In the genomic region with DNA sequence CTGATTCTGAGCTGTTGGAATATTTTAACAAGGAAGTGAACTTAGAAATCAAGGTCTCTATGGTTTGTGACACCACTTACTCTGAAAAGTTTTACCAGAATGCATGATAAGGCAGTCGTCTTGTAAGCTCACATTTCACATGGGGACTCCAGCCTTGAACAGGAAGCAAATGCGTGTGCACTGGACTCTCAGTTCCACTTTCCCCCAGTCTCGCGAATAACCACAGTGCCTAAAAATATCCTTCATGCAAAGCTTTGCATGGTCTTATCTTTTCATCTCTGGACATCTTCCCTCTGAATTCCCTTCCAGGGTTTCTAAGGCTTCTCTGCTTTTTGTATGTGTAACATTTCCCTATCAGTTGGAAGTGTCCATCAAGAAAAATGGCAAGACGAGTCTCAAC, we compare ENCODE assay signal across 1 cellular context.
A peak's percentile ranks its signal among the peaks of the same experiment; 100 is the strongest.
TF ChIP-seq lines count a peak whose summit lies in the region.

No MANE protein-coding gene starts in this region.

TF ChIP-seq in GM12878, 131 proteins besides CTCF, POLR2A, EP300 and RAD21 (continued from another document and continues in another):
- TF ChIP-seq, protein P1, sequence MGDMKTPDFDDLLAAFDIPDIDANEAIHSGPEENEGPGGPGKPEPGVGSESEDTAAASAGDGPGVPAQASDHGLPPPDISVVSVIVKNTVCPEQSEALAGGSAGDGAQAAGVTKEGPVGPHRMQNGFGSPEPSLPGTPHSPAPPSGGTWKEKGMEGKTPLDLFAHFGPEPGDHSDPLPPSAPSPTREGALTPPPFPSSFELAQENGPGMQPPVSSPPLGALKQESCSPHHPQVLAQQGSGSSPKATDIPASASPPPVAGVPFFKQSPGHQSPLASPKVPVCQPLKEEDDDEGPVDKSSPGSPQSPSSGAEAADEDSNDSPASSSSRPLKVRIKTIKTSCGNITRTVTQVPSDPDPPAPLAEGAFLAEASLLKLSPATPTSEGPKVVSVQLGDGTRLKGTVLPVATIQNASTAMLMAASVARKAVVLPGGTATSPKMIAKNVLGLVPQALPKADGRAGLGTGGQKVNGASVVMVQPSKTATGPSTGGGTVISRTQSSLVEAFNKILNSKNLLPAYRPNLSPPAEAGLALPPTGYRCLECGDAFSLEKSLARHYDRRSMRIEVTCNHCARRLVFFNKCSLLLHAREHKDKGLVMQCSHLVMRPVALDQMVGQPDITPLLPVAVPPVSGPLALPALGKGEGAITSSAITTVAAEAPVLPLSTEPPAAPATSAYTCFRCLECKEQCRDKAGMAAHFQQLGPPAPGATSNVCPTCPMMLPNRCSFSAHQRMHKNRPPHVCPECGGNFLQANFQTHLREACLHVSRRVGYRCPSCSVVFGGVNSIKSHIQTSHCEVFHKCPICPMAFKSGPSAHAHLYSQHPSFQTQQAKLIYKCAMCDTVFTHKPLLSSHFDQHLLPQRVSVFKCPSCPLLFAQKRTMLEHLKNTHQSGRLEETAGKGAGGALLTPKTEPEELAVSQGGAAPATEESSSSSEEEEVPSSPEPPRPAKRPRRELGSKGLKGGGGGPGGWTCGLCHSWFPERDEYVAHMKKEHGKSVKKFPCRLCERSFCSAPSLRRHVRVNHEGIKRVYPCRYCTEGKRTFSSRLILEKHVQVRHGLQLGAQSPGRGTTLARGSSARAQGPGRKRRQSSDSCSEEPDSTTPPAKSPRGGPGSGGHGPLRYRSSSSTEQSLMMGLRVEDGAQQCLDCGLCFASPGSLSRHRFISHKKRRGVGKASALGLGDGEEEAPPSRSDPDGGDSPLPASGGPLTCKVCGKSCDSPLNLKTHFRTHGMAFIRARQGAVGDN (IDR thresholded peaks at IDR 0.05), result no peak
- TF ChIP-seq SMARCA5 (IDR thresholded peaks at IDR 0.05) (no peak), HDGF (IDR thresholded peaks at IDR 0.05) (no peak), TARDBP (IDR thresholded peaks at IDR 0.05; ENCODE audit: borderline replicate concordance) (no peak), RFX5 (IDR thresholded peaks at IDR 0.05; ENCODE audit: low read depth, low read length) (no peak), HDAC6 (IDR thresholded peaks at IDR 0.05; ENCODE audit: unreplicated experiment) (no peak), NFYA (IDR thresholded peaks at IDR 0.05; ENCODE audit: borderline replicate concordance, low read depth, low read length) (no peak), SUPT20H (IDR thresholded peaks at IDR 0.05; ENCODE audit: borderline replicate concordance, control insufficient read depth, low read depth, low read length) (no peak), KLF5 (IDR thresholded peaks at IDR 0.05; ENCODE audit: partially characterized antibody) (no peak), MTA3 (IDR thresholded peaks at IDR 0.05; ENCODE audit: borderline replicate concordance, low read length) (peak; percentile 93), ZNF217 (IDR thresholded peaks at IDR 0.05) (no peak), POLR2AphosphoS5 (IDR thresholded peaks at IDR 0.05; ENCODE audit: low read length) (no peak), BACH1 (IDR thresholded peaks at IDR 0.05; ENCODE audit: borderline replicate concordance) (peak; percentile 61; the same call in 1 of the 2 replicates), SREBF2 (IDR thresholded peaks at IDR 0.05; ENCODE audit: low read length) (no peak), MYC (IDR thresholded peaks at IDR 0.05; ENCODE audit: insufficient read depth, insufficient read length, insufficient replicate concordance, low read length, severe bottlenecking) (no peak), SPI1 (IDR thresholded peaks at IDR 0.05; ENCODE audit: borderline replicate concordance, insufficient read depth, low read depth, low read length) (peak; percentile 97), MXI1 (IDR thresholded peaks at IDR 0.05; ENCODE audit: low read depth, low read length) (no peak), EED (IDR thresholded peaks at IDR 0.05; ENCODE audit: low read depth) (peak; percentile 97), CREB1 (IDR thresholded peaks at IDR 0.05; ENCODE audit: low read depth) (peak; percentile 83), ZZZ3 (IDR thresholded peaks at IDR 0.05; ENCODE audit: control insufficient read depth, insufficient read length, low read depth) (no peak), NR2F1 (conservative IDR thresholded peaks at IDR 0.05) (no peak), ZNF207 (IDR thresholded peaks at IDR 0.05; ENCODE audit: borderline replicate concordance) (no peak), DPF2 (IDR thresholded peaks at IDR 0.05) (peak; percentile 79), CBX3 (IDR thresholded peaks at IDR 0.05; ENCODE audit: borderline replicate concordance, low read depth) (no peak), MTA2 (IDR thresholded peaks at IDR 0.05; ENCODE audit: low read depth) (peak; percentile 63), SUZ12 (IDR thresholded peaks at IDR 0.05; ENCODE audit: unreplicated experiment) (no peak), CBFB (IDR thresholded peaks at IDR 0.05; ENCODE audit: low read depth) (peak; percentile 80; the same call in 1 of the 2 replicates), RAD51 (IDR thresholded peaks at IDR 0.05) (no peak), ASH2L (IDR thresholded peaks at IDR 0.05; ENCODE audit: borderline replicate concordance, low read depth) (0 out of 2 replicates have a peak, but pooled peaks have one; percentile 32)
- TF ChIP-seq, protein P2, sequence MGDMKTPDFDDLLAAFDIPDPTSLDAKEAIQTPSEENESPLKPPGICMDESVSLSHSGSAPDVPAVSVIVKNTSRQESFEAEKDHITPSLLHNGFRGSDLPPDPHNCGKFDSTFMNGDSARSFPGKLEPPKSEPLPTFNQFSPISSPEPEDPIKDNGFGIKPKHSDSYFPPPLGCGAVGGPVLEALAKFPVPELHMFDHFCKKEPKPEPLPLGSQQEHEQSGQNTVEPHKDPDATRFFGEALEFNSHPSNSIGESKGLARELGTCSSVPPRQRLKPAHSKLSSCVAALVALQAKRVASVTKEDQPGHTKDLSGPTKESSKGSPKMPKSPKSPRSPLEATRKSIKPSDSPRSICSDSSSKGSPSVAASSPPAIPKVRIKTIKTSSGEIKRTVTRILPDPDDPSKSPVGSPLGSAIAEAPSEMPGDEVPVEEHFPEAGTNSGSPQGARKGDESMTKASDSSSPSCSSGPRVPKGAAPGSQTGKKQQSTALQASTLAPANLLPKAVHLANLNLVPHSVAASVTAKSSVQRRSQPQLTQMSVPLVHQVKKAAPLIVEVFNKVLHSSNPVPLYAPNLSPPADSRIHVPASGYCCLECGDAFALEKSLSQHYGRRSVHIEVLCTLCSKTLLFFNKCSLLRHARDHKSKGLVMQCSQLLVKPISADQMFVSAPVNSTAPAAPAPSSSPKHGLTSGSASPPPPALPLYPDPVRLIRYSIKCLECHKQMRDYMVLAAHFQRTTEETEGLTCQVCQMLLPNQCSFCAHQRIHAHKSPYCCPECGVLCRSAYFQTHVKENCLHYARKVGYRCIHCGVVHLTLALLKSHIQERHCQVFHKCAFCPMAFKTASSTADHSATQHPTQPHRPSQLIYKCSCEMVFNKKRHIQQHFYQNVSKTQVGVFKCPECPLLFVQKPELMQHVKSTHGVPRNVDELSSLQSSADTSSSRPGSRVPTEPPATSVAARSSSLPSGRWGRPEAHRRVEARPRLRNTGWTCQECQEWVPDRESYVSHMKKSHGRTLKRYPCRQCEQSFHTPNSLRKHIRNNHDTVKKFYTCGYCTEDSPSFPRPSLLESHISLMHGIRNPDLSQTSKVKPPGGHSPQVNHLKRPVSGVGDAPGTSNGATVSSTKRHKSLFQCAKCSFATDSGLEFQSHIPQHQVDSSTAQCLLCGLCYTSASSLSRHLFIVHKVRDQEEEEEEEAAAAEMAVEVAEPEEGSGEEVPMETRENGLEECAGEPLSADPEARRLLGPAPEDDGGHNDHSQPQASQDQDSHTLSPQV (IDR thresholded peaks at IDR 0.05), result no peak
- TF ChIP-seq, protein P3, sequence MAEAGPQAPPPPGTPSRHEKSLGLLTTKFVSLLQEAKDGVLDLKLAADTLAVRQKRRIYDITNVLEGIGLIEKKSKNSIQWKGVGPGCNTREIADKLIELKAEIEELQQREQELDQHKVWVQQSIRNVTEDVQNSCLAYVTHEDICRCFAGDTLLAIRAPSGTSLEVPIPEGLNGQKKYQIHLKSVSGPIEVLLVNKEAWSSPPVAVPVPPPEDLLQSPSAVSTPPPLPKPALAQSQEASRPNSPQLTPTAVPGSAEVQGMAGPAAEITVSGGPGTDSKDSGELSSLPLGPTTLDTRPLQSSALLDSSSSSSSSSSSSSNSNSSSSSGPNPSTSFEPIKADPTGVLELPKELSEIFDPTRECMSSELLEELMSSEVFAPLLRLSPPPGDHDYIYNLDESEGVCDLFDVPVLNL (IDR thresholded peaks at IDR 0.05; ENCODE audit: low read depth, low read length), result no peak
- TF ChIP-seq, protein P4, sequence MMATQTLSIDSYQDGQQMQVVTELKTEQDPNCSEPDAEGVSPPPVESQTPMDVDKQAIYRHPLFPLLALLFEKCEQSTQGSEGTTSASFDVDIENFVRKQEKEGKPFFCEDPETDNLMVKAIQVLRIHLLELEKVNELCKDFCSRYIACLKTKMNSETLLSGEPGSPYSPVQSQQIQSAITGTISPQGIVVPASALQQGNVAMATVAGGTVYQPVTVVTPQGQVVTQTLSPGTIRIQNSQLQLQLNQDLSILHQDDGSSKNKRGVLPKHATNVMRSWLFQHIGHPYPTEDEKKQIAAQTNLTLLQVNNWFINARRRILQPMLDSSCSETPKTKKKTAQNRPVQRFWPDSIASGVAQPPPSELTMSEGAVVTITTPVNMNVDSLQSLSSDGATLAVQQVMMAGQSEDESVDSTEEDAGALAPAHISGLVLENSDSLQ (IDR thresholded peaks at IDR 0.05), result no peak
- TF ChIP-seq, protein P5, sequence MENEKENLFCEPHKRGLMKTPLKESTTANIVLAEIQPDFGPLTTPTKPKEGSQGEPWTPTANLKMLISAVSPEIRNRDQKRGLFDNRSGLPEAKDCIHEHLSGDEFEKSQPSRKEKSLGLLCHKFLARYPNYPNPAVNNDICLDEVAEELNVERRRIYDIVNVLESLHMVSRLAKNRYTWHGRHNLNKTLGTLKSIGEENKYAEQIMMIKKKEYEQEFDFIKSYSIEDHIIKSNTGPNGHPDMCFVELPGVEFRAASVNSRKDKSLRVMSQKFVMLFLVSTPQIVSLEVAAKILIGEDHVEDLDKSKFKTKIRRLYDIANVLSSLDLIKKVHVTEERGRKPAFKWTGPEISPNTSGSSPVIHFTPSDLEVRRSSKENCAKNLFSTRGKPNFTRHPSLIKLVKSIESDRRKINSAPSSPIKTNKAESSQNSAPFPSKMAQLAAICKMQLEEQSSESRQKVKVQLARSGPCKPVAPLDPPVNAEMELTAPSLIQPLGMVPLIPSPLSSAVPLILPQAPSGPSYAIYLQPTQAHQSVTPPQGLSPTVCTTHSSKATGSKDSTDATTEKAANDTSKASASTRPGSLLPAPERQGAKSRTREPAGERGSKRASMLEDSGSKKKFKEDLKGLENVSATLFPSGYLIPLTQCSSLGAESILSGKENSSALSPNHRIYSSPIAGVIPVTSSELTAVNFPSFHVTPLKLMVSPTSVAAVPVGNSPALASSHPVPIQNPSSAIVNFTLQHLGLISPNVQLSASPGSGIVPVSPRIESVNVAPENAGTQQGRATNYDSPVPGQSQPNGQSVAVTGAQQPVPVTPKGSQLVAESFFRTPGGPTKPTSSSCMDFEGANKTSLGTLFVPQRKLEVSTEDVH (IDR thresholded peaks at IDR 0.05; ENCODE audit: low read depth, partially characterized antibody), result no peak
- TF ChIP-seq, protein P6, sequence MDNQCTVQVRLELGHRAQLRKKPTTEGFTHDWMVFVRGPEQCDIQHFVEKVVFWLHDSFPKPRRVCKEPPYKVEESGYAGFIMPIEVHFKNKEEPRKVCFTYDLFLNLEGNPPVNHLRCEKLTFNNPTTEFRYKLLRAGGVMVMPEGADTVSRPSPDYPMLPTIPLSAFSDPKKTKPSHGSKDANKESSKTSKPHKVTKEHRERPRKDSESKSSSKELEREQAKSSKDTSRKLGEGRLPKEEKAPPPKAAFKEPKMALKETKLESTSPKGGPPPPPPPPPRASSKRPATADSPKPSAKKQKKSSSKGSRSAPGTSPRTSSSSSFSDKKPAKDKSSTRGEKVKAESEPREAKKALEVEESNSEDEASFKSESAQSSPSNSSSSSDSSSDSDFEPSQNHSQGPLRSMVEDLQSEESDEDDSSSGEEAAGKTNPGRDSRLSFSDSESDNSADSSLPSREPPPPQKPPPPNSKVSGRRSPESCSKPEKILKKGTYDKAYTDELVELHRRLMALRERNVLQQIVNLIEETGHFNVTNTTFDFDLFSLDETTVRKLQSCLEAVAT (IDR thresholded peaks at IDR 0.05), result no peak
- TF ChIP-seq, protein P7, sequence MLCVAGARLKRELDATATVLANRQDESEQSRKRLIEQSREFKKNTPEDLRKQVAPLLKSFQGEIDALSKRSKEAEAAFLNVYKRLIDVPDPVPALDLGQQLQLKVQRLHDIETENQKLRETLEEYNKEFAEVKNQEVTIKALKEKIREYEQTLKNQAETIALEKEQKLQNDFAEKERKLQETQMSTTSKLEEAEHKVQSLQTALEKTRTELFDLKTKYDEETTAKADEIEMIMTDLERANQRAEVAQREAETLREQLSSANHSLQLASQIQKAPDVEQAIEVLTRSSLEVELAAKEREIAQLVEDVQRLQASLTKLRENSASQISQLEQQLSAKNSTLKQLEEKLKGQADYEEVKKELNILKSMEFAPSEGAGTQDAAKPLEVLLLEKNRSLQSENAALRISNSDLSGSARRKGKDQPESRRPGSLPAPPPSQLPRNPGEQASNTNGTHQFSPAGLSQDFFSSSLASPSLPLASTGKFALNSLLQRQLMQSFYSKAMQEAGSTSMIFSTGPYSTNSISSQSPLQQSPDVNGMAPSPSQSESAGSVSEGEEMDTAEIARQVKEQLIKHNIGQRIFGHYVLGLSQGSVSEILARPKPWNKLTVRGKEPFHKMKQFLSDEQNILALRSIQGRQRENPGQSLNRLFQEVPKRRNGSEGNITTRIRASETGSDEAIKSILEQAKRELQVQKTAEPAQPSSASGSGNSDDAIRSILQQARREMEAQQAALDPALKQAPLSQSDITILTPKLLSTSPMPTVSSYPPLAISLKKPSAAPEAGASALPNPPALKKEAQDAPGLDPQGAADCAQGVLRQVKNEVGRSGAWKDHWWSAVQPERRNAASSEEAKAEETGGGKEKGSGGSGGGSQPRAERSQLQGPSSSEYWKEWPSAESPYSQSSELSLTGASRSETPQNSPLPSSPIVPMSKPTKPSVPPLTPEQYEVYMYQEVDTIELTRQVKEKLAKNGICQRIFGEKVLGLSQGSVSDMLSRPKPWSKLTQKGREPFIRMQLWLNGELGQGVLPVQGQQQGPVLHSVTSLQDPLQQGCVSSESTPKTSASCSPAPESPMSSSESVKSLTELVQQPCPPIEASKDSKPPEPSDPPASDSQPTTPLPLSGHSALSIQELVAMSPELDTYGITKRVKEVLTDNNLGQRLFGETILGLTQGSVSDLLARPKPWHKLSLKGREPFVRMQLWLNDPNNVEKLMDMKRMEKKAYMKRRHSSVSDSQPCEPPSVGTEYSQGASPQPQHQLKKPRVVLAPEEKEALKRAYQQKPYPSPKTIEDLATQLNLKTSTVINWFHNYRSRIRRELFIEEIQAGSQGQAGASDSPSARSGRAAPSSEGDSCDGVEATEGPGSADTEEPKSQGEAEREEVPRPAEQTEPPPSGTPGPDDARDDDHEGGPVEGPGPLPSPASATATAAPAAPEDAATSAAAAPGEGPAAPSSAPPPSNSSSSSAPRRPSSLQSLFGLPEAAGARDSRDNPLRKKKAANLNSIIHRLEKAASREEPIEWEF (IDR thresholded peaks at IDR 0.05; ENCODE audit: insufficient replicate concordance, low read depth, low read length), result no peak
